9 cellular contexts compared by ENCODE assay signal in the genomic region with DNA sequence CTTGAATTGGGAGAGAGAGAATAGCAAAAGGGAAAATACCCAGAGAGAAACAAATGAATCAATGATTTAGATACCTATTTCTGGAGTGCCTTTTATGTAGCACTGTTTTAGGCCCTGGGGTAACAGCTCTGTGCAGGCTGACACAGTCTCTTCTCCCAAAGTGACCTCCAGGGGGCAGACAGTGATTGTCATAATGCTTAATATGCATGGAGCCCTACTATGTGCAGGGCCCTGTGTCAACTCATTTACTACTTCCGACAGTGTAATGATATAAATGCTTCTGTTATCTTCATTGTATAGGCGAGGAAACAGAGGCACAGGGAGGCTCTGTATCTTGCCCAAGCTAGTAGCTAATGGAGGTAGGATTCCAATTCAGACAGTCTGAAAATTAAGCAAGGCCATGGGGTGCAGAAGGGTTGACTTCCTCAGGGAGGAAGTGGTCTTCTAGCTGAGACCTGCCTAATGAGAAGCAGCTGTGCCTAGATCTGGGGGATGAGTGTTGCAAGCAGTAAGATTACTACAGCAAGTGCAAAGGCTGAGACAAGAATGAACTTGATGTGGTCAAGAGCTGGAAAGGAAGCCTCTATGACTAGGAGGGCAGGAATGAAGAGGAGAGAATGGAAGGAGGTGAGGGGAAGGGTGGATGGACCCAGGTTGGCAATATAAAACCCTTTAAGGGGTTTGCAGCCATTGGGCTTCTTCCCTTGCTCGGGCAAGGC. TPM values are rescaled to one million over a fixed set of nuclear protein-coding genes. Genes with fewer than 3 reads are reported as not detected.
A peak's percentile ranks its signal among the peaks of the same experiment; 100 is the strongest.
DNase-seq lines count a peak whose midpoint lies in the region; ATAC-seq and TF ChIP-seq lines count a peak whose summit lies in the region.
"Had no signal": no experiment of that assay in that cellular context is flagged by ENCODE, and none has a peak within 500 bp of the region (broad histone marks: within the 10 kb centered on the region; RNA-seq: fewer than 3 reads in every experiment).

No MANE protein-coding gene starts in this region.

- DNase-seq in AG04449 (ENCODE audit: low read depth, low spot score) = peak; percentile 82
- DNase-seq in H7 = peak; percentile 56
- peak; percentile 82 for DNase-seq in SIG-M5 (lab: John Stamatoyannopoulos, UW)
- peak; percentile 90 for DNase-seq in fibroblast of the aortic adventitia (ENCODE audit: low read depth)
- DNase-seq in ovary = no peak
- no peak for DNase-seq in activated CD4-positive, alpha-beta memory T cell treated with anti-CD3 and anti-CD28 coated beads, Interleukin-2, amount 10 ng/mL, durations not matched to agents 7 days and 5 days
- DNase-seq in foreskin melanocyte = no peak
- DNase-seq: NCI-H1694 had no signal

- CTCF ChIA-PET in AG04449 (lab: Yijun Ruan, JAX) = interaction anchor here (0.9 to 15.1 kb wide), 11 partner anchors 9 to 213 kb away, joined by 3 to 640 read pairs (median 4); partner anchors contain the start of genes FABP3 and SERINC2
- CTCF ChIA-PET in activated CD4-positive, alpha-beta memory T cell treated with anti-CD3 and anti-CD28 coated beads, Interleukin-2, amount 10 ng/mL, durations not matched to agents 7 days and 5 days (lab: Charles Lee) = interaction anchor here (0.8 to 4.5 kb wide), 7 partner anchors 15 to 392 kb away, joined by 3 to 42 read pairs (median 4); no protein-coding TSS in a partner anchor

- H3K27ac ChIP-seq in ovary = no peak overlapping the region

- H3K27me3 ChIP-seq in H7 (ENCODE audit: control insufficient read depth, insufficient read depth, low read length) (no peaks in the 10 kb centered on the region), ovary (no peaks in the 10 kb centered on the region)

- WGBS in ovary, 3 donors = 93 to 99% (median 96%) methylated on average over 3 of the region's 3 CpGs

- H3K4me1 ChIP-seq in ovary (ENCODE audit: insufficient read depth) = peaks cover 3% of the 10 kb centered on the region

- H3K27me3 Mint-ChIP-seq in activated CD4-positive, alpha-beta memory T cell treated with anti-CD3 and anti-CD28 coated beads, Interleukin-2, amount 10 ng/mL, durations not matched to agents 7 days and 5 days = peaks cover 7% of the 10 kb centered on the region

- intact Hi-C loops in ovary (cut with DNase I) = no loop called here

- no peak overlapping the region for H3K4me3 Mint-ChIP-seq in activated CD4-positive, alpha-beta memory T cell treated with anti-CD3 and anti-CD28 coated beads, Interleukin-2, amount 10 ng/mL, durations not matched to agents 7 days and 5 days

- TF ChIP-seq CTCF in AG04449 (IDR thresholded peaks at IDR 0.05; ENCODE audit: insufficient read depth, low read length, missing control alignments) (peak; percentile 8), fibroblast of the aortic adventitia (IDR thresholded peaks at IDR 0.05; ENCODE audit: insufficient read depth, low read length) (peak; percentile 44), ovary (IDR thresholded peaks at IDR 0.05) (no peak)

- no peaks in the 10 kb centered on the region for H3K36me3 ChIP-seq in H7 (replicated peaks; ENCODE audit: control insufficient read depth, insufficient read depth, low read length)
- H3K36me3 ChIP-seq in ovary = no peaks in the 10 kb centered on the region

- no peak for ATAC-seq in GM21723 (IDR thresholded peaks at IDR 0.05; ENCODE audit: unreplicated experiment)

- H3K36me3 Mint-ChIP-seq in activated CD4-positive, alpha-beta memory T cell treated with anti-CD3 and anti-CD28 coated beads, Interleukin-2, amount 10 ng/mL, durations not matched to agents 7 days and 5 days (ENCODE audit: low read depth) = no peaks in the 10 kb centered on the region

- POLR2A ChIA-PET in AG04449 (lab: Yijun Ruan, JAX) = interaction anchor here (0.8 to 2.3 kb wide), 3 partner anchors 13 to 23 kb away, joined by 5 to 10 read pairs (median 5); partner anchors contain the start of gene SERINC2
- POLR2A ChIA-PET in activated CD4-positive, alpha-beta memory T cell treated with anti-CD3 and anti-CD28 coated beads, Interleukin-2, amount 10 ng/mL, durations not matched to agents 7 days and 5 days (lab: Charles Lee) = interaction anchor here (0.9 kb wide), 1 partner anchor 13 kb away, joined by 3 read pairs; no protein-coding TSS in a partner anchor

- H3K27ac Mint-ChIP-seq in activated CD4-positive, alpha-beta memory T cell treated with anti-CD3 and anti-CD28 coated beads, Interleukin-2, amount 10 ng/mL, durations not matched to agents 7 days and 5 days = no peak overlapping the region

- no peaks in the 10 kb centered on the region for H3K9me3 ChIP-seq in ovary

- TF ChIP-seq EP300 in ovary (IDR thresholded peaks at IDR 0.05) = no peak

- no peaks in the 10 kb centered on the region for H3K9me3 Mint-ChIP-seq in activated CD4-positive, alpha-beta memory T cell treated with anti-CD3 and anti-CD28 coated beads, Interleukin-2, amount 10 ng/mL, durations not matched to agents 7 days and 5 days

- TF ChIP-seq POLR2A in ovary (IDR thresholded peaks at IDR 0.05) = no peak

- peaks cover 16% of the 10 kb centered on the region for H3K4me1 Mint-ChIP-seq in activated CD4-positive, alpha-beta memory T cell treated with anti-CD3 and anti-CD28 coated beads, Interleukin-2, amount 10 ng/mL, durations not matched to agents 7 days and 5 days

- H3K4me3 ChIP-seq in AG04449 (ENCODE audit: low read depth, low read length) (no peak overlapping the region), H7 (ENCODE audit: insufficient read depth, low read depth, low read length) (no peak overlapping the region), fibroblast of the aortic adventitia (ENCODE audit: low read depth, low read length) (no peak overlapping the region), ovary (no peak overlapping the region)

RNA-seq across cellular contexts. Expression of gene SERINC2, which starts 16.2 kb away (rescaled TPM):
- 39.2 and 40.0 TPM in 2 replicates for total RNA-seq in H7 (2014; rRNA removed; shearing (Covaris generic))
- total RNA-seq in fibroblast of the aortic adventitia (ENCODE audit: low replicate concordance) (5.4 TPM in 1 of 2 replicates, not detected in the other), ovary (10 to 100 TPM in 1 of 7 donors, 1 to 10 TPM in 3, under 1 TPM in 3; 0.25 to 15.2 (median 2.0) TPM)
- polyA plus RNA-seq in ovary = under 1 TPM in 1 of 2 donors, not detected in 1; 0.90 TPM
- under 1 TPM; 0.10 to 0.13 TPM for total RNA-seq in activated CD4-positive, alpha-beta memory T cell treated with anti-CD3 and anti-CD28 coated beads, Interleukin-2, amount 10 ng/mL, durations not matched to agents 7 days and 5 days

RNA-seq across cellular contexts. Expression of gene FABP3, which starts 23.9 kb away (rescaled TPM):
- 14.4 and 15.6 TPM in 2 replicates for total RNA-seq in H7 (2014; rRNA removed; shearing (Covaris generic))
- 44.2 and 60.6 TPM in 2 replicates for total RNA-seq in fibroblast of the aortic adventitia (ENCODE audit: low replicate concordance)
- total RNA-seq in ovary = 10 to 100 TPM in 6 of 7 donors, 1 to 10 TPM in 1; 3.3 to 39.3 (median 24.2) TPM
- polyA plus RNA-seq in ovary = 100 to 1,000 TPM in 1 of 2 donors, 10 to 100 TPM in 1; 20.0 to 153 TPM
- total RNA-seq in activated CD4-positive, alpha-beta memory T cell treated with anti-CD3 and anti-CD28 coated beads, Interleukin-2, amount 10 ng/mL, durations not matched to agents 7 days and 5 days = not detected

Comparison
In these comparisons a context has a peak if more than half of its experiments do, and no peak if none do; other contexts are left out.
1. DNase-seq: peak in AG04449 (single experiment), H7 (single experiment), SIG-M5 (single experiment) and fibroblast of the aortic adventitia (single experiment); none in ovary (0 of 5), activated CD4-positive, alpha-beta memory T cell treated with anti-CD3 and anti-CD28 coated beads, Interleukin-2, amount 10 ng/mL, durations not matched to agents 7 days and 5 days (single experiment) and foreskin melanocyte (single experiment).
2. CTCF ChIP-seq: peak in AG04449 (single experiment) and fibroblast of the aortic adventitia (single experiment); none in ovary (0 of 3).
3. RNA of gene FABP3, which starts 23.9 kb away (total RNA-seq): 44.2 to 60.6 TPM in fibroblast of the aortic adventitia, 3.3 to 39.3 TPM in ovary and 14.4 to 15.6 TPM in H7; not detected in activated CD4-positive, alpha-beta memory T cell treated with anti-CD3 and anti-CD28 coated beads, Interleukin-2, amount 10 ng/mL, durations not matched to agents 7 days and 5 days; every median in the first group is over 4 times any median in the second.